In the genomic region with DNA sequence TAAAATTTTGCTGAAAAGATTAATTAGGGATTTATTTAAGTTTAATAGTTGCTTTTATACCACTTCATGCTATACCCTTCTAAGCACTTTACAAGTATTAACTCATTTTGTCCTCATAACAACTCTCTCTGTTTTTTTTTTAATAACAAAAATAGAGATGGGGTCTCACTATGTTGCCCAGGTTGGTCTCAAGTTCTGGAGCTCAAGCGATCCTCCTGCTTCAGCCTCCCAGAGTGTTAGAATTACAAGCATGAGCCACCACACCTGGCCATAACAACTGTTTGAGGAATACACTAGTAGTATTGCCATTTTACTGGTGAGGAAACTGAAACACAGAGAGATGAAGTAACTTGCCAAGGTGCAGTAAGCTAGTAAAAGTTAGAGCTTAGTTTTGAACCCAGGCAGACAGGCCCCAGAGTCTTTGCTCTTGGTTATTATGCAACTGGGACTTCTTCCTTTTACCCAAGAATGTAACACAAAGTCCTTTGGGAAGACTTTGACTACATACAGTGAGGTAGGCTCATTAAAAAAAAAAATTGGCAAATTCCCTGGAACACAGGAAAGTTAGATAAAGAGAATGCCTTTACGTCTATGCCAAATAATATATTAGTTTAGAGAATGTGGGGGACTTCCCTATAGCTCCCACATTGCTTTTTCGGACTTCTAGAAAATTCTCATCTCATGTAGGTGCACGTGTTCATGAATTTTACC, we compare ENCODE assay signal across 20 cellular contexts.
"Had no signal": no experiment of that assay in that cellular context is flagged by ENCODE, and none has a peak within 500 bp of the region (broad histone marks: within the 10 kb centered on the region; RNA-seq: fewer than 3 reads in every experiment).

No MANE protein-coding gene starts in this region.

- H2AFZ ChIP-seq: hepatocyte had no signal

- H3K4me1 ChIP-seq: foreskin keratinocyte, prostate gland, suprapubic skin, transverse colon, vagina had no signal

- H3K27me3 Mint-ChIP-seq: stimulated activated naive CD8-positive, alpha-beta T cell treated with anti-CD3 and anti-CD28 coated beads, Interleukin-15, amount 100 ng/mL, for 72 hours had no signal

- H3K9me3 ChIP-seq: gastroesophageal sphincter, heart left ventricle, prostate gland, sigmoid colon, suprapubic skin, transverse colon, vagina had no signal

- H3K4me3 ChIP-seq: dorsolateral prefrontal cortex, gastroesophageal sphincter, heart left ventricle, hepatocyte, prostate gland, sigmoid colon, suprapubic skin, transverse colon, vagina had no signal

- H3K27ac ChIP-seq: dorsolateral prefrontal cortex, foreskin keratinocyte, gastroesophageal sphincter, heart left ventricle, prostate gland, sigmoid colon, suprapubic skin, transverse colon, vagina had no signal

- H3K27me3 ChIP-seq: dorsolateral prefrontal cortex, foreskin keratinocyte, gastroesophageal sphincter, heart left ventricle, hepatocyte, sigmoid colon, suprapubic skin, transverse colon, vagina had no signal

- H3K36me3 ChIP-seq: gastroesophageal sphincter, heart left ventricle, prostate gland, sigmoid colon, suprapubic skin, transverse colon, vagina had no signal

- DNase-seq: cortex of kidney; dorsolateral prefrontal cortex; effector CD4-positive, alpha-beta T cell; foreskin keratinocyte; heart left ventricle; kidney; midbrain; naive thymus-derived CD4-positive, alpha-beta T cell; nucleus accumbens; right cardiac atrium; sigmoid colon; stimulated activated naive CD4-positive, alpha-beta T cell; transverse colon had no signal

- H3K9me3 Mint-ChIP-seq: naive thymus-derived CD4-positive, alpha-beta T cell; nephron; stimulated activated naive CD8-positive, alpha-beta T cell treated with anti-CD3 and anti-CD28 coated beads, Interleukin-15, amount 100 ng/mL, for 72 hours had no signal

- H3K4me3 Mint-ChIP-seq: naive thymus-derived CD4-positive, alpha-beta T cell; nephron; stimulated activated naive CD8-positive, alpha-beta T cell treated with anti-CD3 and anti-CD28 coated beads, Interleukin-15, amount 100 ng/mL, for 72 hours had no signal

- ATAC-seq: foreskin keratinocyte; gastroesophageal sphincter; heart left ventricle; naive thymus-derived CD4-positive, alpha-beta T cell; right cardiac atrium had no signal

- FAIRE-seq: kidney had no signal
